In the genomic region with DNA sequence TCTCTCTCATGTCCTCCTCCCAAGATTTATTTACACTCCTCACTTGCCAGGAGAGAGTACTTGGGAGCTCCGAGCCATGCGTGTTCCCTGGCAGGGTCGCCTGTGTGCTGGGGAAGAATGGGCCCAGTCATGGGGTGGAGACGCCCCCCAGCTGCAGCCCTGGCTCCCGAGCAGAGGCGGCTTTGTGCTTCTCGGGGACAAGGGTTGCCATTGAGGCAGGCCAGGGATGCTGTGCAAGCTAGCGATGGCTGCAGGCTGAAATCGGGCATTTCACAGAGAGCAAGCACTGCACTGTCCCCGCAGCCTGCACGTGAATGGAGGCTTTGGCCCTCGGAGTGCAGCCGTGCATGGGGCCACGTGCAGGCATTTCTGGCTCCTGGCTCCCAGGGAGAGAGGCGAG, we compare ENCODE assay signal across 18 cellular contexts. TPM values are rescaled to one million over a fixed set of nuclear protein-coding genes. Genes with fewer than 3 reads are reported as not detected.
"Had no signal": no experiment of that assay in that cellular context is flagged by ENCODE, and none has a peak within 500 bp of the region (broad histone marks: within the 10 kb centered on the region; RNA-seq: fewer than 3 reads in every experiment).

No MANE protein-coding gene starts in this region.

- H3K36me3 Mint-ChIP-seq: activated CD8-positive, alpha-beta memory T cell treated with anti-CD3 and anti-CD28 coated beads, Interleukin-2, amount 10 ng/mL, durations not matched to agents 7 days and 5 days; naive thymus-derived CD8-positive, alpha-beta T cell had no signal

- H3K27ac Mint-ChIP-seq: activated CD8-positive, alpha-beta memory T cell treated with anti-CD3 and anti-CD28 coated beads, Interleukin-2, amount 10 ng/mL, durations not matched to agents 7 days and 5 days; naive thymus-derived CD8-positive, alpha-beta T cell had no signal

- DNase-seq: activated CD4-positive, alpha-beta T cell treated with anti-CD3 and anti-CD28 coated beads, Interleukin-2, amount 50 U/mL, for 48 hours; activated CD4-positive, CD25-positive, alpha-beta regulatory T cell treated with anti-CD3 and anti-CD28 coated beads, Interleukin-2, amount 50 U/mL, for 72 hours; activated CD8-positive, alpha-beta memory T cell treated with anti-CD3 and anti-CD28 coated beads, Interleukin-2, amount 10 ng/mL, durations not matched to agents 7 days and 5 days; activated gamma-delta T cell treated with Interleukin-2 at 50 U/mL for 16 hours; activated T-cell treated with anti-CD3 and anti-CD28 coated beads, Interleukin-2, amount 50 U/mL, for 4 hours; cerebellar nuclear complex; dermis blood vessel endothelial cell; heart right ventricle; kidney glomerular epithelial cell; lower lobe of right lung; mucosa of descending colon; naive thymus-derived CD8-positive, alpha-beta T cell; RPMI8226; T-helper 9 cell; trophoblast cell had no signal

- H3K4me1 ChIP-seq: heart right ventricle, lower lobe of right lung, SJSA1 had no signal

- H3K27me3 Mint-ChIP-seq: activated CD8-positive, alpha-beta memory T cell treated with anti-CD3 and anti-CD28 coated beads, Interleukin-2, amount 10 ng/mL, durations not matched to agents 7 days and 5 days had no signal

- H3K4me3 ChIP-seq: heart right ventricle, lower lobe of right lung, mucosa of descending colon, SJSA1 had no signal

- H3K27ac ChIP-seq: heart right ventricle, lower lobe of right lung, SJSA1 had no signal

- H3K4me1 Mint-ChIP-seq: activated CD8-positive, alpha-beta memory T cell treated with anti-CD3 and anti-CD28 coated beads, Interleukin-2, amount 10 ng/mL, durations not matched to agents 7 days and 5 days had no signal

- H3K9me3 ChIP-seq: heart right ventricle, lower lobe of right lung, mucosa of descending colon, SJSA1 had no signal

- H3K36me3 ChIP-seq: heart right ventricle, lower lobe of right lung, SJSA1 had no signal

- H3K9me3 Mint-ChIP-seq: activated T-cell treated with anti-CD3 and anti-CD28 coated beads, Interleukin-2, amount 50 U/mL, for 4 hours; naive thymus-derived CD8-positive, alpha-beta T cell had no signal

- H3K4me3 Mint-ChIP-seq: activated CD8-positive, alpha-beta memory T cell treated with anti-CD3 and anti-CD28 coated beads, Interleukin-2, amount 10 ng/mL, durations not matched to agents 7 days and 5 days; activated T-cell treated with anti-CD3 and anti-CD28 coated beads, Interleukin-2, amount 50 U/mL, for 4 hours; naive thymus-derived CD8-positive, alpha-beta T cell had no signal

- H3K27me3 ChIP-seq: SJSA1 had no signal

RNA-seq across cellular contexts. Expression of gene PHACTR3, which starts 23.8 kb away (rescaled TPM):
- total RNA-seq: activated CD8-positive, alpha-beta memory T cell treated with anti-CD3 and anti-CD28 coated beads, Interleukin-2, amount 10 ng/mL, durations not matched to agents 7 days and 5 days; esophagus mucosa; fibroblast of villous mesenchyme; naive thymus-derived CD8-positive, alpha-beta T cell; SJSA1 had no signal
